22 cellular contexts compared by ENCODE assay signal in genomic region chr15:69036856-69037255, GRCh38. TPM values are rescaled to one million over a fixed set of nuclear protein-coding genes. Genes with fewer than 3 reads are reported as not detected.
DNase-seq lines count a peak whose midpoint lies in the region; ATAC-seq and TF ChIP-seq lines count a peak whose summit lies in the region.
"Had no signal": no experiment of that assay in that cellular context is flagged by ENCODE, and none has a peak within 500 bp of the region (broad histone marks: within the 10 kb centered on the region; RNA-seq: fewer than 3 reads in every experiment).

No MANE protein-coding gene starts in this region.

- intact Hi-C loops in cardiac septum (cut with DNase I) (no loop called here), Right ventricle myocardium superior (cut with DNase I) (no loop called here)

- H3K27ac Mint-ChIP-seq in osteocyte (ENCODE audit: unreplicated experiment), result no peak overlapping the region
- H3K27ac Mint-ChIP-seq: B cell; CD4-positive, CD25-positive, alpha-beta regulatory T cell; CD8-positive, alpha-beta T cell; GM23338; H9 had no signal

- H3K27me3 Mint-ChIP-seq in osteocyte (ENCODE audit: unreplicated experiment), result no peaks in the 10 kb centered on the region

- TF ChIP-seq CTCF in coronary artery (IDR thresholded peaks at IDR 0.05) (no peak), osteocyte (IDR thresholded peaks at IDR 0.05) (no peak)

- H3K9me3 Mint-ChIP-seq in osteocyte (ENCODE audit: unreplicated experiment), result no peaks in the 10 kb centered on the region
- H3K9me3 Mint-ChIP-seq: CD4-positive, CD25-positive, alpha-beta regulatory T cell; CD8-positive, alpha-beta T cell; GM23338; H9 had no signal

- H3K36me3 Mint-ChIP-seq in osteocyte (ENCODE audit: unreplicated experiment), result no peaks in the 10 kb centered on the region
- H3K36me3 Mint-ChIP-seq: CD4-positive, CD25-positive, alpha-beta regulatory T cell; CD8-positive, alpha-beta T cell had no signal

- no peak overlapping the region for H3K27ac ChIP-seq in coronary artery
- H3K27ac ChIP-seq: BLaER1, C4-2B had no signal

- no peak overlapping the region for H3K4me3 ChIP-seq in coronary artery
- H3K4me3 ChIP-seq: BLaER1, GM12878, GM23338 had no signal

- ATAC-seq in Right ventricle myocardium superior (ENCODE audit: poor library complexity), result no peak
- ATAC-seq: CD8-positive, alpha-beta T cell; GM12878; GM23338; HCT116 had no signal

- H3K4me1 Mint-ChIP-seq in osteocyte (ENCODE audit: unreplicated experiment), result peaks cover 4% of the 10 kb centered on the region
- H3K4me1 Mint-ChIP-seq: GM23338 had no signal

- H3K4me3 Mint-ChIP-seq in osteocyte (ENCODE audit: unreplicated experiment), result no peak overlapping the region
- H3K4me3 Mint-ChIP-seq: B cell; CD4-positive, CD25-positive, alpha-beta regulatory T cell; CD8-positive, alpha-beta T cell; GM23338; H9 had no signal

- DNase-seq in cardiac septum (ENCODE audit: low spot score) (peak; percentile 26), Right ventricle myocardium superior (no peak), coronary artery (ENCODE audit: low spot score) (peak; percentile 17), islet precursor cell (peak; percentile 15), osteocyte (ENCODE audit: extremely low spot score, unreplicated experiment) (no peak), glomerular visceral epithelial cell (ENCODE audit: extremely low spot score) (no peak), GDM1 (lab: John Stamatoyannopoulos, UW) (no peak)
- DNase-seq: Caco-2; CD4-positive, CD25-positive, alpha-beta regulatory T cell; CD8-positive, alpha-beta T cell; DMS153; DND-41; H9 had no signal

RNA-seq across cellular contexts. Expression of gene NOX5, which starts 22.4 kb away (rescaled TPM):
- total RNA-seq in cardiac septum (not detected), Right ventricle myocardium superior (not detected), osteocyte (not detected in 2 replicates)
- total RNA-seq: A172; A673; CD4-positive, CD25-positive, alpha-beta regulatory T cell; CD8-positive, alpha-beta T cell; GM12878; H4 had no signal

Comparison
In these comparisons a context has a peak if more than half of its experiments do, and no peak if none do; other contexts are left out.
1. DNase-seq: peak in cardiac septum (single experiment), coronary artery (single experiment) and islet precursor cell (single experiment); none in Right ventricle myocardium superior (single experiment), osteocyte (single experiment), glomerular visceral epithelial cell (single experiment) and GDM1 (single experiment).